Comparison of ENCODE assay signal across 9 cellular contexts in the genomic region with DNA sequence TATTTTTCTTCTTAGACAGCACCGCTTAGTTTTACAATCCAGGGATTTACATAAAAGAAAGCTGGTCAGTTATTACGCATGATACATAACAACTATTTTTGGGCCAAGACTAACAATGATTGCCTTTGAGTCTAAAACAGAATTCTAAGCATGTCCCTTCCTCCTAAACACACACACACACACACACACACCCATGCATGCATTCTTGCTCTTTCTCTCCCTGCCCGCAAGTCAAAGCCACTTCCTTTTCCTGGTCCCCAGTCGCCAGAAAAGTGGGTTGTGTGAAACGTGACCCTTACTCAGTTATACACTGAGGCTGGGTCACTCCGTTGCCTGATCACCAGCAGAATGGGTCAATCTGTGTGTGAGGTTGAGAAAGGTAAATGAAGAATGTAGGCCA. TPM values are rescaled to one million over a fixed set of nuclear protein-coding genes. Genes with fewer than 3 reads are reported as not detected.
A peak's percentile ranks its signal among the peaks of the same experiment; 100 is the strongest.
DNase-seq lines count a peak whose midpoint lies in the region; ATAC-seq, FAIRE-seq and TF ChIP-seq lines count a peak whose summit lies in the region.
"Had no signal": no experiment of that assay in that cellular context is flagged by ENCODE, and none has a peak within 500 bp of the region (broad histone marks: within the 10 kb centered on the region; RNA-seq: fewer than 3 reads in every experiment).

No MANE protein-coding gene starts in this region.

- H3K9me3 ChIP-seq in spleen: no peaks in the 10 kb centered on the region
- no peaks in the 10 kb centered on the region for H3K9me3 ChIP-seq in tibial artery

- H3K27ac Mint-ChIP-seq in activated CD8-positive, alpha-beta memory T cell treated with anti-CD3 and anti-CD28 coated beads, Interleukin-2, amount 10 ng/mL, durations not matched to agents 7 days and 5 days: no peak overlapping the region

- ATAC-seq in activated CD8-positive, alpha-beta memory T cell treated with anti-CD3 and anti-CD28 coated beads, Interleukin-2, amount 10 ng/mL, durations not matched to agents 7 days and 5 days: no peak
- no peak for ATAC-seq in HG02678 (IDR thresholded peaks at IDR 0.05; ENCODE audit: unreplicated experiment)

- 13 to 37% (median 25%) methylated on average over 6 of the region's 6 CpGs for WGBS in spleen, 5 donors

- intact Hi-C loops in spleen (cut with DNase I; ENCODE audit: low total_unique reads) (no loop called here), tibial artery (cut with DNase I; ENCODE audit: low total_unique reads) (no loop called here)

- CTCF ChIA-PET in activated CD8-positive, alpha-beta memory T cell treated with anti-CD3 and anti-CD28 coated beads, Interleukin-2, amount 10 ng/mL, durations not matched to agents 7 days and 5 days (lab: Charles Lee): interaction anchor here (0.9 to 2.2 kb wide), 4 partner anchors 9 to 201 kb away, joined by 3 to 8 read pairs (median 4); no protein-coding TSS in a partner anchor

- peaks cover 0 to 11% (median 0%) of the 10 kb centered on the region in 6 donors for H3K36me3 ChIP-seq in spleen
- H3K36me3 ChIP-seq in tibial artery: no peaks in the 10 kb centered on the region

- H3K27me3 ChIP-seq in spleen (replicated peaks in 1 of 7) (no peaks in the 10 kb centered on the region), tibial artery (no peaks in the 10 kb centered on the region)

- no peak overlapping the region for H3K4me3 Mint-ChIP-seq in activated CD8-positive, alpha-beta memory T cell treated with anti-CD3 and anti-CD28 coated beads, Interleukin-2, amount 10 ng/mL, durations not matched to agents 7 days and 5 days

- H3K4me1 ChIP-seq in spleen (peaks cover 47 to 100% (median 88%) of the 10 kb centered on the region in 6 donors), tibial artery (peaks cover 0 to 4% (median 0%) of the 10 kb centered on the region in 4 donors)

- no peaks in the 10 kb centered on the region for H3K9me3 Mint-ChIP-seq in activated CD8-positive, alpha-beta memory T cell treated with anti-CD3 and anti-CD28 coated beads, Interleukin-2, amount 10 ng/mL, durations not matched to agents 7 days and 5 days (ENCODE audit: low read depth)

- no peaks in the 10 kb centered on the region for H3K27me3 Mint-ChIP-seq in activated CD8-positive, alpha-beta memory T cell treated with anti-CD3 and anti-CD28 coated beads, Interleukin-2, amount 10 ng/mL, durations not matched to agents 7 days and 5 days

- H3K36me3 Mint-ChIP-seq in activated CD8-positive, alpha-beta memory T cell treated with anti-CD3 and anti-CD28 coated beads, Interleukin-2, amount 10 ng/mL, durations not matched to agents 7 days and 5 days: peaks cover 23% of the 10 kb centered on the region

- peaks cover 63% of the 10 kb centered on the region for H3K4me1 Mint-ChIP-seq in activated CD8-positive, alpha-beta memory T cell treated with anti-CD3 and anti-CD28 coated beads, Interleukin-2, amount 10 ng/mL, durations not matched to agents 7 days and 5 days

- DNase-seq in activated CD8-positive, alpha-beta memory T cell treated with anti-CD3 and anti-CD28 coated beads, Interleukin-2, amount 10 ng/mL, durations not matched to agents 7 days and 5 days: peak; percentile 87
- no peak for DNase-seq in activated CD8-positive, alpha-beta memory T cell treated with anti-CD3 and anti-CD28 coated beads for 24 hours
- peak; percentile 54 for DNase-seq in SKM-1 (lab: John Stamatoyannopoulos, UW; ENCODE audit: unreplicated experiment)
- peak; percentile 40 for DNase-seq in epithelial cell of esophagus (ENCODE audit: low read depth)
- DNase-seq in spleen: peak; percentile 74
- no peak for DNase-seq in GM12892 (ENCODE audit: insufficient read length)
- no peak for DNase-seq in tibial artery
- DNase-seq: KG1 had no signal

- H3K27ac ChIP-seq in spleen (peak overlapping the region in 6 of 8 donors; percentile 51 to 84 (median 77)), tibial artery (no peak overlapping the region)

- FAIRE-seq in GM12892 (lab: Jason Lieb, UNC): no peak

- TF ChIP-seq POLR2A in spleen (IDR thresholded peaks at IDR 0.05) (no peak), GM12892 (IDR thresholded peaks at IDR 0.05; ENCODE audit: low read depth, low read length) (no peak)

- H3K4me3 ChIP-seq in epithelial cell of esophagus (ENCODE audit: low read length) (no peak overlapping the region), spleen (peak overlapping the region in 1 of 8 donors; percentile 16), tibial artery (no peak overlapping the region)

- TF ChIP-seq CTCF in epithelial cell of esophagus (IDR thresholded peaks at IDR 0.05; ENCODE audit: insufficient read depth, low read depth, low read length, missing control alignments): no peak
- no peak for TF ChIP-seq CTCF in spleen (IDR thresholded peaks at IDR 0.05 in 8 of 11, conservative IDR thresholded peaks at IDR 0.05 in 3 of 11)
- TF ChIP-seq CTCF in tibial artery (IDR thresholded peaks at IDR 0.05): no peak

RNA-seq across cellular contexts. Expression of gene FYN, which starts 31.4 kb away (rescaled TPM):
- total RNA-seq in activated CD8-positive, alpha-beta memory T cell treated with anti-CD3 and anti-CD28 coated beads, Interleukin-2, amount 10 ng/mL, durations not matched to agents 7 days and 5 days: 100 to 1,000 TPM; 266 to 323 TPM
- 100 to 1,000 TPM; 193 to 409 (median 227) TPM for total RNA-seq in spleen
- polyA plus RNA-seq in spleen: 10 to 100 TPM; 56.6 to 78.1 (median 65.6) TPM
- 4.2 TPM for polyA plus RNA-seq in GM12892 (2012; ENCODE audit: missing spikeins)

Comparison
In these comparisons a context has a peak if more than half of its experiments do, and no peak if none do; other contexts are left out.
1. DNase-seq: peak in activated CD8-positive, alpha-beta memory T cell treated with anti-CD3 and anti-CD28 coated beads, Interleukin-2, amount 10 ng/mL, durations not matched to agents 7 days and 5 days (single experiment), SKM-1 (single experiment), epithelial cell of esophagus (single experiment) and spleen (single experiment); none in activated CD8-positive, alpha-beta memory T cell treated with anti-CD3 and anti-CD28 coated beads for 24 hours (single experiment), GM12892 (single experiment) and tibial artery (0 of 2).
2. H3K27ac ChIP-seq: peak in spleen (6 of 8); none in tibial artery (0 of 2).